Comparison of ENCODE assay signal across 33 cellular contexts in the genomic region with DNA sequence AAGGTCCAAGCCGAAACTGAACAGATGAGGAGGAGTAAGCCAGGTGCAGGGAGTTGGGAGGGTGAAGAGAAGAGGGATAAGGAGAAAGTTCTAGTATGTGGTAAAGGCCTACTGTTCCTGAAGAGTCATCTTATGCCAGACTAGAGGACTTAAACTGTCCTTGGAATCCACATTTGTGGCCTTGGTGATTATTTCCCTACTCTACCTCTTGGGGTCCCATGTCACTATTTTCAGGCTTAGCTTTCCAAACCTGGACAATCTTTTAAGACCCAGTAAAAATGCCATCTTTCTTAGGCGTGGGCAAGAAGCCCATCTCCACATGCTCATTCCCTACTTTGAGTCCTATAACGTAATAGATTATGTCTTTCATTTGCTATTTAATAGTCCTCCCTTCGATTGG. TPM values are rescaled to one million over a fixed set of nuclear protein-coding genes. Genes with fewer than 3 reads are reported as not detected.
A peak's percentile ranks its signal among the peaks of the same experiment; 100 is the strongest.
DNase-seq lines count a peak whose midpoint lies in the region; ATAC-seq, FAIRE-seq and TF ChIP-seq lines count a peak whose summit lies in the region.
"Had no signal": no experiment of that assay in that cellular context is flagged by ENCODE, and none has a peak within 500 bp of the region (broad histone marks: within the 10 kb centered on the region; RNA-seq: fewer than 3 reads in every experiment).

No MANE protein-coding gene starts in this region.

- H3K9me3 ChIP-seq in A549 = no peaks in the 10 kb centered on the region
- no peaks in the 10 kb centered on the region for H3K9me3 ChIP-seq in PC-3 (ENCODE audit: low read length)
- H3K9me3 ChIP-seq: BLaER1, SJSA1 had no signal

- CTCF ChIA-PET in A549 (lab: Yijun Ruan, JAX) = interaction anchor here (0.8 to 15.9 kb wide), 10 partner anchors 10 to 487 kb away, joined by 3 to 419 read pairs (median 30); a partner anchor contains a TSS
- CTCF ChIA-PET in PC-3 (lab: Charles Lee) = no interaction called here

- TF ChIP-seq RAD21 in A549 (conservative IDR thresholded peaks at IDR 0.05 in 1 of 2, IDR thresholded peaks at IDR 0.05 in 1 of 2) = peak; percentile 38 to 44

- TF ChIP-seq CTCF in A549 (IDR thresholded peaks at IDR 0.05) = 0 out of 3 replicates have a peak, but pooled peaks have one; percentile 13
- TF ChIP-seq CTCF in PC-3 (conservative IDR thresholded peaks at IDR 0.05; ENCODE audit: low read depth, low read length) = peak; percentile 49
- TF ChIP-seq CTCF in foreskin keratinocyte (conservative IDR thresholded peaks at IDR 0.05) = peak; percentile 16
- TF ChIP-seq CTCF in chondrocyte (IDR thresholded peaks at IDR 0.05) = no peak

- H3K4me2 ChIP-seq in A549 (no peak overlapping the region), PC-3 (ENCODE audit: low read length) (no peak overlapping the region)
- H3K4me2 ChIP-seq: BLaER1 had no signal

- no peak overlapping the region for H3K9ac ChIP-seq in PC-3 (ENCODE audit: low read length)
- H3K9ac ChIP-seq: BLaER1, GM23248 had no signal

- intact Hi-C loops in PC-3 (cut with micrococcal nuclease) = no loop called here

- no peak overlapping the region for H3K4me3 Mint-ChIP-seq in chondrocyte (ENCODE audit: unreplicated experiment)
- H3K4me3 Mint-ChIP-seq: activated CD8-positive, alpha-beta memory T cell treated with anti-CD3 and anti-CD28 coated beads, Interleukin-2, amount 10 ng/mL, durations not matched to agents 7 days and 5 days; activated naive CD8-positive, alpha-beta T cell treated with anti-CD3 and anti-CD28 coated beads for 36 hours; activated T-cell treated with anti-CD3 and anti-CD28 coated beads, Interleukin-2, amount 50 U/mL, for 4 hours; effector memory CD8-positive, alpha-beta T cell; HFFc6; mesothelial cell of epicardium; stimulated activated naive B cell treated with anti-CD40 and anti-IgM and Interleukin-4, amounts not matched to agents 10 μg/mL and 1 μg/mL and 100 μg/mL, for 72 hours; type B pancreatic cell had no signal

- no peaks in the 10 kb centered on the region for H3F3A ChIP-seq in PC-3 (ENCODE audit: low read length, unreplicated experiment)

- H2AFZ ChIP-seq in PC-3 (ENCODE audit: low read length) = no peak overlapping the region
- H2AFZ ChIP-seq: GM23248 had no signal

- H3K4me1 ChIP-seq in A549 (0 out of 3 replicates have a peak, but pooled peaks cover 4% of the 10 kb centered on the region), PC-3 (ENCODE audit: insufficient read depth, low read length) (peaks cover 4% of the 10 kb centered on the region; the same call in 1 of the 2 replicates), foreskin keratinocyte (no peaks in the 10 kb centered on the region)
- H3K4me1 ChIP-seq: BLaER1, SJSA1 had no signal

- TF ChIP-seq POLR2A in A549 (IDR thresholded peaks at IDR 0.05; ENCODE audit: low read length) = no peak

- peaks cover 10% of the 10 kb centered on the region for H3K27me3 Mint-ChIP-seq in chondrocyte (ENCODE audit: low read depth)
- H3K27me3 Mint-ChIP-seq: activated naive CD8-positive, alpha-beta T cell treated with anti-CD3 and anti-CD28 coated beads for 36 hours; type B pancreatic cell had no signal

- no peaks in the 10 kb centered on the region for H3K36me3 ChIP-seq in PC-3 (ENCODE audit: low read depth, low read length)
- H3K36me3 ChIP-seq: BLaER1, cardiac muscle cell, SJSA1 had no signal

- no peak for TF ChIP-seq EP300 in A549 (IDR thresholded peaks at IDR 0.05)

- H3K9me2 ChIP-seq in PC-3 (replicated peaks; ENCODE audit: low read length) = no peaks in the 10 kb centered on the region

- H3K4me3 ChIP-seq in A549 (no peak overlapping the region), PC-3 (ENCODE audit: low read length) (no peak overlapping the region)
- H3K4me3 ChIP-seq: BLaER1, cardiac muscle cell, coronary artery, GM23248, K562, SJSA1 had no signal

- no TSS peak for BruUV-seq in PC-3 (replicated peaks; lab: Mats Ljungman, UMichigan)

- H3K27me3 ChIP-seq in PC-3 (ENCODE audit: low read length) (no peaks in the 10 kb centered on the region), foreskin keratinocyte (no peaks in the 10 kb centered on the region)
- H3K27me3 ChIP-seq: BLaER1, cardiac muscle cell, SJSA1 had no signal

- no peaks in the 10 kb centered on the region for H3K79me2 ChIP-seq in PC-3 (ENCODE audit: low read length)

- H3K27ac ChIP-seq in A549 (peak overlapping the region in 1 of 2 experiments; percentile 34; a peak in 1 of 6 replicates), PC-3 (ENCODE audit: low read length) (no peak overlapping the region), foreskin keratinocyte (no peak overlapping the region)
- H3K27ac ChIP-seq: BLaER1, cardiac muscle cell, coronary artery, GM23248, SJSA1 had no signal

- no peaks in the 10 kb centered on the region for H3K4me1 Mint-ChIP-seq in chondrocyte (ENCODE audit: low read depth)
- H3K4me1 Mint-ChIP-seq: activated naive CD8-positive, alpha-beta T cell treated with anti-CD3 and anti-CD28 coated beads for 36 hours had no signal

- H3K27ac Mint-ChIP-seq in chondrocyte (ENCODE audit: unreplicated experiment) = no peak overlapping the region
- H3K27ac Mint-ChIP-seq: activated CD8-positive, alpha-beta memory T cell treated with anti-CD3 and anti-CD28 coated beads, Interleukin-2, amount 10 ng/mL, durations not matched to agents 7 days and 5 days; activated naive CD8-positive, alpha-beta T cell treated with anti-CD3 and anti-CD28 coated beads for 36 hours; HFFc6; mesothelial cell of epicardium; stimulated activated naive B cell treated with anti-CD40 and anti-IgM and Interleukin-4, amounts not matched to agents 10 μg/mL and 1 μg/mL and 100 μg/mL, for 72 hours; type B pancreatic cell had no signal

- WGBS in A549 (ENCODE audit: missing lambda C conversion rate) = 64% methylated on average over 4 of the region's 4 CpGs

- H3K36me3 Mint-ChIP-seq in chondrocyte (ENCODE audit: low read depth) = no peaks in the 10 kb centered on the region
- H3K36me3 Mint-ChIP-seq: activated CD8-positive, alpha-beta memory T cell treated with anti-CD3 and anti-CD28 coated beads, Interleukin-2, amount 10 ng/mL, durations not matched to agents 7 days and 5 days; activated naive CD8-positive, alpha-beta T cell treated with anti-CD3 and anti-CD28 coated beads for 36 hours; mesothelial cell of epicardium; stimulated activated naive B cell treated with anti-CD40 and anti-IgM and Interleukin-4, amounts not matched to agents 10 μg/mL and 1 μg/mL and 100 μg/mL, for 72 hours; type B pancreatic cell had no signal

- DNase-seq in A549 (ENCODE audit: low read depth in 1 of 2, low spot score in 1 of 2) (no peak), ELR (ENCODE audit: low read depth) (peak; percentile 31), PC-3 (peak; percentile 28), foreskin keratinocyte (no peak), NCI-H128 (lab: John Stamatoyannopoulos, UW; ENCODE audit: unreplicated experiment) (no peak), chondrocyte (ENCODE audit: low spot score) (no peak)
- DNase-seq: activated CD4-positive, alpha-beta T cell treated with anti-CD3 and anti-CD28 coated beads, Interleukin-2, amount 50 U/mL, for 4 hours; activated CD8-positive, alpha-beta memory T cell treated with anti-CD3 and anti-CD28 coated beads, Interleukin-2, amount 10 ng/mL, durations not matched to agents 7 days and 5 days; activated gamma-delta T cell; activated naive CD8-positive, alpha-beta T cell treated with anti-CD3 and anti-CD28 coated beads for 36 hours; activated T-cell treated with anti-CD3 and anti-CD28 coated beads, Interleukin-2, amount 50 U/mL, for 4 hours; aorta; effector memory CD8-positive, alpha-beta T cell; GM23248; HFFc6; NCI-H1105 treated with DMSO at 0.1 percent for 48 hours; NCI-H2081; NCI-H345; nucleus accumbens; stimulated activated CD4-positive, alpha-beta T cell treated with anti-CD3 and anti-CD28 coated beads, Interleukin-15, amount 100 ng/mL, for 24 hours; stimulated activated naive B cell treated with anti-CD40 and anti-IgM and Interleukin-4, amounts not matched to agents 10 μg/mL and 1 μg/mL and 100 μg/mL, for 72 hours had no signal

- POLR2A ChIA-PET in A549 (lab: Yijun Ruan, JAX) (no interaction called here), PC-3 (lab: Charles Lee; ENCODE audit: unreplicated experiment) (no interaction called here)

- peaks cover 5% of the 10 kb centered on the region for H3K9me3 Mint-ChIP-seq in chondrocyte (ENCODE audit: low read depth)
- H3K9me3 Mint-ChIP-seq: activated naive CD8-positive, alpha-beta T cell treated with anti-CD3 and anti-CD28 coated beads for 36 hours; activated T-cell treated with anti-CD3 and anti-CD28 coated beads, Interleukin-2, amount 50 U/mL, for 4 hours; effector memory CD8-positive, alpha-beta T cell; HFFc6; mesothelial cell of epicardium; stimulated activated naive B cell treated with anti-CD40 and anti-IgM and Interleukin-4, amounts not matched to agents 10 μg/mL and 1 μg/mL and 100 μg/mL, for 72 hours; type B pancreatic cell had no signal

- no peak for FAIRE-seq in A549 (lab: Jason Lieb, UNC)
- FAIRE-seq: K562, keratinocyte, TTC549 had no signal

- ATAC-seq in A549 = no peak
- ATAC-seq in PC-3 = no peak
- no peak for ATAC-seq in foreskin keratinocyte
- no peak for ATAC-seq in HG03025 (IDR thresholded peaks at IDR 0.05; ENCODE audit: low FRiP score, unreplicated experiment)
- no peak for ATAC-seq in GM21515 (IDR thresholded peaks at IDR 0.05; ENCODE audit: unreplicated experiment)
- ATAC-seq: activated CD8-positive, alpha-beta memory T cell treated with anti-CD3 and anti-CD28 coated beads, Interleukin-2, amount 10 ng/mL, durations not matched to agents 7 days and 5 days; activated T-cell treated with anti-CD3 and anti-CD28 coated beads, Interleukin-2, amount 50 U/mL, for 4 hours; effector memory CD8-positive, alpha-beta T cell; esophagus mucosa; K562; stimulated activated naive B cell treated with anti-CD40 and anti-IgM and Interleukin-4, amounts not matched to agents 10 μg/mL and 1 μg/mL and 100 μg/mL, for 72 hours had no signal

- no peaks in the 10 kb centered on the region for H4K20me1 ChIP-seq in PC-3 (ENCODE audit: low read length)
- H4K20me1 ChIP-seq: BLaER1 had no signal

RNA-seq across cellular contexts. Expression of gene CRY1, which starts 40.1 kb away (rescaled TPM):
- 17.6 and 26.1 TPM in 2 replicates for polyA plus RNA-seq in A549 (2011; rRNA removed)
- polyA plus RNA-seq in A549 (2012; cell fraction: cytosol; rRNA removed) = 7.5 and 13.2 TPM in 2 replicates
- 19.7 and 21.9 TPM in 2 replicates for polyA plus RNA-seq in A549 (2012; cell fraction: nucleus; rRNA removed)
- 14.9 to 16.1 TPM (median 15.8 TPM) in 3 replicates for polyA plus RNA-seq in A549 (2017; fragmentation: RNase III; extraction: RNeasy Plus Mini Kit Qiagen cat#74134 plus additional on column Dnase treatment)
- 9.5 and 10.3 TPM in 2 replicates for polyA minus RNA-seq in A549 (2011; rRNA and poly(A)+ RNA removed)
- 32.0 and 32.4 TPM in 2 replicates for total RNA-seq in PC-3 (2014; rRNA removed)
- total RNA-seq in foreskin keratinocyte = 8.6 and 12.0 TPM in 2 replicates
- polyA plus RNA-seq in foreskin keratinocyte = 3.6 and 5.5 TPM in 2 replicates
- 16.8 to 21.2 TPM (median 20.8 TPM) in 3 replicates for total RNA-seq in chondrocyte

Comparison
In these comparisons a context has a peak if more than half of its experiments do, and no peak if none do; other contexts are left out.
1. DNase-seq: peak in ELR (single experiment) and PC-3 (single experiment); none in A549 (0 of 2), foreskin keratinocyte (0 of 2), NCI-H128 (single experiment) and chondrocyte (single experiment).